ENCODE assay signal across 19 cellular contexts in genomic region chr5:107633171-107633901, GRCh38. TPM values are rescaled to one million over a fixed set of nuclear protein-coding genes. Genes with fewer than 3 reads are reported as not detected.
DNase-seq lines count a peak whose midpoint lies in the region; ATAC-seq, FAIRE-seq and TF ChIP-seq lines count a peak whose summit lies in the region.
"Had no signal": no experiment of that assay in that cellular context is flagged by ENCODE, and none has a peak within 500 bp of the region (broad histone marks: within the 10 kb centered on the region; RNA-seq: fewer than 3 reads in every experiment).

No MANE protein-coding gene starts in this region.

- TF ChIP-seq CTCF in GM06990 (IDR thresholded peaks at IDR 0.05; ENCODE audit: insufficient read depth, low read length, poor library complexity, severe bottlenecking) (no peak), endothelial cell of umbilical vein (IDR thresholded peaks at IDR 0.05; ENCODE audit: extremely low read depth in 1 of 2, insufficient read depth in 1 of 2, low read depth in 1 of 2, low read length in 2 of 2) (no peak), osteocyte (IDR thresholded peaks at IDR 0.05) (no peak)

- no peaks in the 10 kb centered on the region for H4K20me1 ChIP-seq in endothelial cell of umbilical vein (replicated peaks; ENCODE audit: control insufficient read depth, extremely low read depth, insufficient read depth, low read length)

- peaks cover 40% of the 10 kb centered on the region for H3K4me1 Mint-ChIP-seq in osteocyte (ENCODE audit: unreplicated experiment)
- no peaks in the 10 kb centered on the region for H3K4me1 Mint-ChIP-seq in T-helper 2 cell treated with Interferon-gamma antibody and Interleukin-4, amounts not matched to agents 5 μg/mL and 100 μg/mL, for 36 hours (ENCODE audit: low read depth)
- H3K4me1 Mint-ChIP-seq: naive B cell had no signal

- H3K27me3 ChIP-seq in GM06990 (replicated peaks; ENCODE audit: control insufficient read depth, insufficient read depth, low read length): no peaks in the 10 kb centered on the region
- no peaks in the 10 kb centered on the region for H3K27me3 ChIP-seq in endothelial cell of umbilical vein (ENCODE audit: control insufficient read depth in 2 of 2, insufficient read depth in 2 of 2, low read length in 2 of 2)
- H3K27me3 ChIP-seq: right atrium auricular region, uterus had no signal

- H3K9me3 ChIP-seq in endothelial cell of umbilical vein (replicated peaks; ENCODE audit: control insufficient read depth, insufficient read depth, low read length): no peaks in the 10 kb centered on the region
- H3K9me3 ChIP-seq: HAP-1, right atrium auricular region, SJSA1, uterus had no signal

- H3K4me3 ChIP-seq in GM06990 (replicated peaks; ENCODE audit: low read depth, low read length): no peak overlapping the region; the same call in 1 of the 2 replicates
- H3K4me3 ChIP-seq in endothelial cell of umbilical vein (replicated peaks in 1 of 3; ENCODE audit: insufficient read depth in 1 of 3, low read depth in 1 of 3, low read length in 3 of 3): no peak overlapping the region
- H3K4me3 ChIP-seq: HAP-1, right atrium auricular region, SJSA1, uterus had no signal

- no peak overlapping the region for H3K4me3 Mint-ChIP-seq in osteocyte (ENCODE audit: unreplicated experiment)
- H3K4me3 Mint-ChIP-seq in T-helper 2 cell treated with Interferon-gamma antibody and Interleukin-4, amounts not matched to agents 5 μg/mL and 100 μg/mL, for 36 hours: no peak overlapping the region
- H3K4me3 Mint-ChIP-seq: naive B cell had no signal

- no peaks in the 10 kb centered on the region for H3K27me3 Mint-ChIP-seq in osteocyte (ENCODE audit: unreplicated experiment)
- peaks cover 5% of the 10 kb centered on the region for H3K27me3 Mint-ChIP-seq in T-helper 2 cell treated with Interferon-gamma antibody and Interleukin-4, amounts not matched to agents 5 μg/mL and 100 μg/mL, for 36 hours (ENCODE audit: low read depth)
- H3K27me3 Mint-ChIP-seq: naive B cell had no signal

- H3K9ac ChIP-seq in endothelial cell of umbilical vein (replicated peaks; ENCODE audit: extremely low read depth, insufficient read depth, low read length): no peak overlapping the region

- DNase-seq in GM06990 (ENCODE audit: extremely low read depth, insufficient read length) (peak; percentile 47), NCI-H69 (lab: John Stamatoyannopoulos, UW) (peak; percentile 91), endothelial cell of umbilical vein (ENCODE audit: low read depth, low spot score) (peak; percentile 43), osteocyte (ENCODE audit: extremely low spot score, unreplicated experiment) (no peak), H4 (ENCODE audit: low spot score) (no peak)
- no peak for DNase-seq in T-helper 2 cell treated with Interferon-gamma antibody and Interleukin-4, amounts not matched to agents 5 μg/mL and 100 μg/mL, for 36 hours (ENCODE audit: low spot score)
- DNase-seq in activated CD4-positive, alpha-beta T cell treated with anti-CD3 and anti-CD28 coated beads for 4 hours: no peak
- DNase-seq: activated effector memory CD4-positive, alpha-beta T cell treated with Interleukin-2 at 50 U/mL for 16 hours; C1 segment of cervical spinal cord; left ventricle myocardium superior; naive B cell; NK-92 treated with Interleukin-12 subunit alpha and Interleukin-12 subunit beta, amount 100 ng/mL, for 24 hours; stimulated activated CD4-positive, alpha-beta T cell treated with anti-CD3 and anti-CD28 coated beads, Interleukin-4, amount 100 ng/mL, for 24 hours; uterus had no signal

- no peak overlapping the region for H3K27ac ChIP-seq in endothelial cell of umbilical vein (ENCODE audit: insufficient read depth, low read depth, low read length)
- H3K27ac ChIP-seq: right atrium auricular region, SJSA1, uterus had no signal

- H3K27ac Mint-ChIP-seq in osteocyte (ENCODE audit: unreplicated experiment): peak overlapping the region; percentile 50
- no peak overlapping the region for H3K27ac Mint-ChIP-seq in T-helper 2 cell treated with Interferon-gamma antibody and Interleukin-4, amounts not matched to agents 5 μg/mL and 100 μg/mL, for 36 hours

- no TSS peak for BruUV-seq in endothelial cell of umbilical vein (replicated peaks; lab: Mats Ljungman, UMichigan)

- H3K9me1 ChIP-seq in endothelial cell of umbilical vein (replicated peaks; ENCODE audit: control insufficient read depth, extremely low read depth, insufficient read depth, low read length): no peaks in the 10 kb centered on the region

- H3K36me3 ChIP-seq in GM06990 (ENCODE audit: control insufficient read depth, insufficient read depth, low read length): no peaks in the 10 kb centered on the region
- no peaks in the 10 kb centered on the region for H3K36me3 ChIP-seq in endothelial cell of umbilical vein (ENCODE audit: control insufficient read depth in 2 of 2, extremely low read depth in 1 of 2, insufficient read depth in 2 of 2, low read length in 2 of 2)
- H3K36me3 ChIP-seq: HAP-1, right atrium auricular region, SJSA1, uterus had no signal

- peak; percentile 46 for FAIRE-seq in endothelial cell of umbilical vein (lab: Jason Lieb, UNC)

- peaks cover 5% of the 10 kb centered on the region for H3K79me2 ChIP-seq in endothelial cell of umbilical vein (ENCODE audit: control insufficient read depth, insufficient read depth, low read length)

- no peak for ATAC-seq in HG03469 (IDR thresholded peaks at IDR 0.05; ENCODE audit: unreplicated experiment)
- ATAC-seq: left ventricle myocardium superior had no signal

- H3K36me3 Mint-ChIP-seq in osteocyte (ENCODE audit: unreplicated experiment): no peaks in the 10 kb centered on the region
- H3K36me3 Mint-ChIP-seq in T-helper 2 cell treated with Interferon-gamma antibody and Interleukin-4, amounts not matched to agents 5 μg/mL and 100 μg/mL, for 36 hours (ENCODE audit: low read depth): no peaks in the 10 kb centered on the region
- H3K36me3 Mint-ChIP-seq: naive B cell had no signal

- intact Hi-C loops in endothelial cell of umbilical vein (cut with micrococcal nuclease): no loop called here

- no peak overlapping the region for H2AFZ ChIP-seq in endothelial cell of umbilical vein (ENCODE audit: low read depth, low read length)

- dilution Hi-C loops in endothelial cell of umbilical vein (cut with MboI; ENCODE audit: extremely low pct_ligation_motif_present, low sequenced_read_pairs): no loop called here

- H3K4me2 ChIP-seq in endothelial cell of umbilical vein (ENCODE audit: insufficient read depth, low read length): no peak overlapping the region

- POLR2A ChIA-PET in endothelial cell of umbilical vein (lab: Charles Lee): no interaction called here

- peaks cover 4% of the 10 kb centered on the region for H3K4me1 ChIP-seq in endothelial cell of umbilical vein (ENCODE audit: control insufficient read depth, extremely low read depth, insufficient read depth, low read length)
- H3K4me1 ChIP-seq: SJSA1, uterus had no signal

- CTCF ChIA-PET in endothelial cell of umbilical vein (lab: Charles Lee): interaction anchor here (1.0 kb wide), 1 partner anchor 8 kb away, joined by 3 read pairs; no protein-coding TSS in a partner anchor

- no peaks in the 10 kb centered on the region for H3K9me3 Mint-ChIP-seq in osteocyte (ENCODE audit: unreplicated experiment)
- H3K9me3 Mint-ChIP-seq in T-helper 2 cell treated with Interferon-gamma antibody and Interleukin-4, amounts not matched to agents 5 μg/mL and 100 μg/mL, for 36 hours: no peaks in the 10 kb centered on the region

- TF ChIP-seq POLR2A in endothelial cell of umbilical vein (IDR thresholded peaks at IDR 0.05; ENCODE audit: low read depth, low read length): no peak

TF ChIP-seq in endothelial cell of umbilical vein, 7 proteins besides CTCF, POLR2A, EP300 and RAD21:
- TF ChIP-seq POLR2AphosphoS5 (IDR thresholded peaks at IDR 0.05; ENCODE audit: insufficient read depth, low read depth, low read length) (no peak), JUN (IDR thresholded peaks at IDR 0.05; ENCODE audit: borderline replicate concordance, insufficient read depth, insufficient read length, low read depth) (no peak), GATA2 (IDR thresholded peaks at IDR 0.05; ENCODE audit: insufficient read depth, insufficient read length, low read depth, low read length) (no peak), FOS (IDR thresholded peaks at IDR 0.05; ENCODE audit: borderline replicate concordance, insufficient read depth, low read length) (no peak)

RNA-seq across cellular contexts. Expression of gene EFNA5, which starts 37.4 kb away (rescaled TPM):
- total RNA-seq in endothelial cell of umbilical vein (22.1 and 22.6 TPM in 2 replicates), osteocyte (34.2 and 35.4 TPM in 2 replicates)
- 9.9 and 13.6 TPM in 2 replicates for polyA plus RNA-seq in endothelial cell of umbilical vein
- 7.1 and 8.8 TPM in 2 replicates for polyA plus RNA-seq in endothelial cell of umbilical vein (2011; cell fraction: cytosol; rRNA removed)
- polyA plus RNA-seq in endothelial cell of umbilical vein (2011; cell fraction: nucleus; rRNA removed): 14.3 and 17.1 TPM in 2 replicates
- polyA plus RNA-seq in endothelial cell of umbilical vein (2012): 6.3 and 10.6 TPM in 2 replicates
- polyA minus RNA-seq in endothelial cell of umbilical vein: 30.5 and 31.4 TPM in 2 replicates
- 8.0 TPM for polyA minus RNA-seq in endothelial cell of umbilical vein (2011; cell fraction: cytosol; rRNA and poly(A)+ RNA removed)
- 44.3 and 44.4 TPM in 2 replicates for polyA minus RNA-seq in endothelial cell of umbilical vein (2011; cell fraction: nucleus; rRNA and poly(A)+ RNA removed)
- total RNA-seq in H4 (2014; rRNA removed; shearing (Covaris generic)): 8.6 and 19.7 TPM in 2 replicates
- total RNA-seq: activated CD8-positive, alpha-beta memory T cell treated with anti-CD3 and anti-CD28 coated beads for 36 hours had no signal

Comparison
In these comparisons a context has a peak if more than half of its experiments do, and no peak if none do; other contexts are left out.
1. DNase-seq: peak in GM06990 (single experiment), NCI-H69 (single experiment) and endothelial cell of umbilical vein (single experiment); none in osteocyte (single experiment), H4 (single experiment), T-helper 2 cell treated with Interferon-gamma antibody and Interleukin-4, amounts not matched to agents 5 μg/mL and 100 μg/mL, for 36 hours (single experiment) and activated CD4-positive, alpha-beta T cell treated with anti-CD3 and anti-CD28 coated beads for 4 hours (0 of 2).